Comparison of ENCODE assay signal across 1 cellular context in the genomic region with DNA sequence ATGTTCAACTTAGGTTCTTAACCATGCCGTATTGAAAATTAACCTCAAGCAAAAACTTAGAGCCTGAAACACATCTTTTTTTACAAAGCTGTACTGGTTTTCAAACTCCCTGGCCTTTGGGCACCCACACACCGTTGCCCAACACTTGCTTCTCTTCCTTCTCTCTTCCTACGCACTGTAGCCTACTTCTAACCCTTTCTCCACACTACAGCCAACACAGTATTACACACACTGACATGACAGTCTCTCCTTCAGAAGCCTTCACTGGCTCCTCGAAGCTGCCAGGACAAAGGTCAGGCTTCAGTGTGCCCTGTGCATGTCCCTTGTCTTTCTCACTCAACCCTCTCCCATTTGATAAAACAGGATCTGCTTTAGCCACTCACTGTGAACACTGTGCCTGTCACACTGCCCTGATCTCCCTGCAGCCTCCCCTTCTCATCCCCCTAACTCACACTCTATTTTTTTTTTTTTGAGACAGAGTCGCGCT.
TF ChIP-seq lines count a peak whose summit lies in the region.

No MANE protein-coding gene starts in this region.

TF ChIP-seq in HEK293, 187 proteins besides CTCF, POLR2A, EP300 and RAD21:
- TF ChIP-seq ZNF214 (tag by site-specific recombination; IDR thresholded peaks at IDR 0.05; ENCODE audit: borderline replicate concordance) (no peak), EGR2 (tag by site-specific recombination; IDR thresholded peaks at IDR 0.05; ENCODE audit: low read depth) (peak; percentile 46; the same call in 1 of the 2 replicates), ZNF654 (tag by site-specific recombination; IDR thresholded peaks at IDR 0.05; ENCODE audit: low read depth) (no peak), ZXDB (tag by site-specific recombination; IDR thresholded peaks at IDR 0.05) (no peak)
- TF ChIP-seq, protein P1, sequence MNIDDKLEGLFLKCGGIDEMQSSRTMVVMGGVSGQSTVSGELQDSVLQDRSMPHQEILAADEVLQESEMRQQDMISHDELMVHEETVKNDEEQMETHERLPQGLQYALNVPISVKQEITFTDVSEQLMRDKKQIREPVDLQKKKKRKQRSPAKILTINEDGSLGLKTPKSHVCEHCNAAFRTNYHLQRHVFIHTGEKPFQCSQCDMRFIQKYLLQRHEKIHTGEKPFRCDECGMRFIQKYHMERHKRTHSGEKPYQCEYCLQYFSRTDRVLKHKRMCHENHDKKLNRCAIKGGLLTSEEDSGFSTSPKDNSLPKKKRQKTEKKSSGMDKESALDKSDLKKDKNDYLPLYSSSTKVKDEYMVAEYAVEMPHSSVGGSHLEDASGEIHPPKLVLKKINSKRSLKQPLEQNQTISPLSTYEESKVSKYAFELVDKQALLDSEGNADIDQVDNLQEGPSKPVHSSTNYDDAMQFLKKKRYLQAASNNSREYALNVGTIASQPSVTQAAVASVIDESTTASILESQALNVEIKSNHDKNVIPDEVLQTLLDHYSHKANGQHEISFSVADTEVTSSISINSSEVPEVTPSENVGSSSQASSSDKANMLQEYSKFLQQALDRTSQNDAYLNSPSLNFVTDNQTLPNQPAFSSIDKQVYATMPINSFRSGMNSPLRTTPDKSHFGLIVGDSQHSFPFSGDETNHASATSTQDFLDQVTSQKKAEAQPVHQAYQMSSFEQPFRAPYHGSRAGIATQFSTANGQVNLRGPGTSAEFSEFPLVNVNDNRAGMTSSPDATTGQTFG (tag by site-specific recombination; IDR thresholded peaks at IDR 0.05; ENCODE audit: borderline replicate concordance) = 0 out of 2 replicates have a peak, but pooled peaks have one; percentile 22
